Comparison of ENCODE assay signal across 1 cellular context in the genomic region with DNA sequence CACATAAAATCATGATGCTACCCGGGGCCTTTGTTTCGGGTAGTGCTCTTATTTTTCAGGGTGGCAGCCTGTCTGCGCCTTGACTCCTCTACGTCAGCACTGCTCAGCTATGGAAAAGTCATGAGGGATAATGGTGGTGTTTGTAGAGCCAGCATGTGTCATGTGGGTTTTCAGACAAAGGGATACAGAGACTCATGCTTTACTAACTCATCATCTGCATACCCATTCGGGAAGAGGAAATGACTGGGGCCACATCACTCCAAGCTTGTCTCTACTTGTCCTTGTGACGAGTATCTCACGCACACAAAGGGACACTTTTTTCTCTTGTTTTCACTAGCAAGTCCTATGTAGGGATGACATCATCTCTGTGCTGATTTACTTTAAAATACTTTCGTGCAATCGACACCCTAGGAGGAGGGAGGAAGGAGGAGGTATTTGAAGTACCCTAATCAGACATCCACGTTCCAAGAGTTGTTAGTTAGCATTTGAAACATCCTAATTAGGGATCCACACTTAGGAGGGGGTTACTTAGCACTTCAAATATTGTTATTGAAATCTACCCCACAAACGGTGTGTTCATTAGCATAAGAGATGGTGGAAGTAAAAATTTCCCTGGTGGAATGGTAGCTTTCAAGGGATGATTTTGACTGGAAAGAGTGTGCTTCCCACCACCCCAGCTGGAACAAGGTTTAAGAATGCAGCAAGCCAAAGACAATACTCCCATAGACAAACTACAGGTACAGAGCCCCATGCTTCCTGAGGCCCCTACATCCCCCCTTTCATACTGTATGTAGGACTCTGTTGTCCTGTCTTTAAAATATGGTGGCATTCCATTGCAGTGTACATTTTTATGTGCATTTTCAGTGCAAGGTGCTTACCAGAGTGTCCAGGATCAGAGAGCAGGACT.
TF ChIP-seq lines count a peak whose summit lies in the region.

No MANE protein-coding gene starts in this region.

TF ChIP-seq in H1, 55 proteins besides CTCF, POLR2A, EP300 and RAD21 (continued from another document):
- TF ChIP-seq, protein P1, sequence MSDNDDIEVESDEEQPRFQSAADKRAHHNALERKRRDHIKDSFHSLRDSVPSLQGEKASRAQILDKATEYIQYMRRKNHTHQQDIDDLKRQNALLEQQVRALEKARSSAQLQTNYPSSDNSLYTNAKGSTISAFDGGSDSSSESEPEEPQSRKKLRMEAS (IDR thresholded peaks at IDR 0.05) = 0 out of 2 replicates have a peak, but pooled peaks have one; percentile 12
- TF ChIP-seq SAP30 (IDR thresholded peaks at IDR 0.05; ENCODE audit: insufficient read depth, insufficient replicate concordance, low read length) = no peak
- no peak for TF ChIP-seq CHD2 (IDR thresholded peaks at IDR 0.05; ENCODE audit: low read length)
- TF ChIP-seq CHD1 (IDR thresholded peaks at IDR 0.05; ENCODE audit: low read depth, low read length) = no peak
- TF ChIP-seq HDAC2 (IDR thresholded peaks at IDR 0.05; ENCODE audit: borderline replicate concordance in 1 of 2, low read depth in 2 of 2, low read length in 2 of 2) = no peak
- TF ChIP-seq KDM1A (IDR thresholded peaks at IDR 0.05; ENCODE audit: borderline replicate concordance, low read length) = no peak
- TF ChIP-seq TEAD4 (IDR thresholded peaks at IDR 0.05; ENCODE audit: low read depth, low read length) = 0 out of 2 replicates have a peak, but pooled peaks have one; percentile 18
- 0 out of 2 replicates have a peak, but pooled peaks have one; percentile 18 for TF ChIP-seq CREB1 (IDR thresholded peaks at IDR 0.05)
- TF ChIP-seq, protein P2, sequence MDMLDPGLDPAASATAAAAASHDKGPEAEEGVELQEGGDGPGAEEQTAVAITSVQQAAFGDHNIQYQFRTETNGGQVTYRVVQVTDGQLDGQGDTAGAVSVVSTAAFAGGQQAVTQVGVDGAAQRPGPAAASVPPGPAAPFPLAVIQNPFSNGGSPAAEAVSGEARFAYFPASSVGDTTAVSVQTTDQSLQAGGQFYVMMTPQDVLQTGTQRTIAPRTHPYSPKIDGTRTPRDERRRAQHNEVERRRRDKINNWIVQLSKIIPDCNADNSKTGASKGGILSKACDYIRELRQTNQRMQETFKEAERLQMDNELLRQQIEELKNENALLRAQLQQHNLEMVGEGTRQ (IDR thresholded peaks at IDR 0.05; ENCODE audit: low read length) = no peak
- no peak for TF ChIP-seq RFX5 (IDR thresholded peaks at IDR 0.05; ENCODE audit: borderline replicate concordance, low read depth, low read length)
- TF ChIP-seq JUND (IDR thresholded peaks at IDR 0.05; ENCODE audit: low read length) = peak; percentile 45; the same call in 1 of the 2 replicates
